Comparison of ENCODE assay signal across 1 cellular context in the genomic region with DNA sequence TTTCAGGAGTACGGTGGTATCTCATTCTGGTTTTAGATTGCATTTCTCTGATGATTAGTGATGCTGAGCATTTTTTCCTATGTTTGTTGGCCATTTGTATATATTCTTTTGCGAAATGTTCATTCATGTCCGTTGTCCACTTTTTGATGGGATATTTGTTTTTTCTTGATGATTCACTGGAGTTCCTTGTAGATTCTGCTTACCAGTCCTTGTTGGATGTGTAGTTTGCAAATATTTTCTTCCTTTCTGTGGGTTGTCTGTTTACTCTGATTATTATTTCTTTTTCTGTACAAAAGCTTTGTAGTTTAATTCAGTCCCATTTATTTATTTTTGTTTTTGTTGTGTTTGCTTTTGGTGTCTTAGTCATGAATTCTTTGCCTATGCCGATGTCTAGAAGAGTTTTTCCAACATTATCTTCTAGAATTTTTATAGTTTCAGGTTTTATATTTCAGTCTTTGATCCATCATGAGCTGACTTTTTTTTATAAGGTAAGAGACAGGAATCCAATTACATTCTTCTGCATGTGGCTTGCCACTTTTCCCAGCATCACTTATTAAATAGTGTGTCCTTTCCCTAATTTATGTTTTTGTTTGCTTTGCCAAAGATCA.
TF ChIP-seq lines count a peak whose summit lies in the region.

No MANE protein-coding gene starts in this region.

TF ChIP-seq in HepG2, 621 proteins besides CTCF, POLR2A, EP300 and RAD21 (continued from another document):
- no peak for TF ChIP-seq THAP7 (CRISPR knock-in tag; IDR thresholded peaks at IDR 0.05)
- no peak for TF ChIP-seq HOXD1 (CRISPR knock-in tag; IDR thresholded peaks at IDR 0.05)
